19 cellular contexts compared by ENCODE assay signal in genomic region chr12:84698576-84699333, GRCh38.
"Had no signal": no experiment of that assay in that cellular context is flagged by ENCODE, and none has a peak within 500 bp of the region (broad histone marks: within the 10 kb centered on the region; RNA-seq: fewer than 3 reads in every experiment).

No MANE protein-coding gene starts in this region.

- H3K27me3 ChIP-seq: esophagus squamous epithelium, gastroesophageal sphincter, heart left ventricle, upper lobe of right lung had no signal

- FAIRE-seq: bronchial epithelial cell, islet of Langerhans had no signal

- ATAC-seq: activated T-helper 17 cell treated with anti-CD3 and anti-CD28 coated beads, Interleukin-2, amount 50 U/mL, for 72 hours; gastroesophageal sphincter; heart left ventricle; natural killer cell treated with Interleukin-12 subunit alpha and Interleukin-12 subunit beta and Interleukin-15 and Interleukin-18, amount 100 ng/mL, for 72 hours; stimulated activated naive CD8-positive, alpha-beta T cell treated with anti-CD3 and anti-CD28 coated beads, Interleukin-15, Interleukin-2, amounts not matched to agents 100 U/mL and 50 U/mL, for 24 hours; upper lobe of right lung had no signal

- H3K4me3 ChIP-seq: esophagus squamous epithelium, gastroesophageal sphincter, heart left ventricle, upper lobe of right lung had no signal

- H3K9me3 ChIP-seq: esophagus squamous epithelium, gastroesophageal sphincter, heart left ventricle, upper lobe of right lung had no signal

- H3K27ac ChIP-seq: esophagus squamous epithelium, gastroesophageal sphincter, heart left ventricle, upper lobe of right lung, VCaP had no signal

- DNase-seq: activated CD4-positive, CD25-positive, alpha-beta regulatory T cell treated with anti-CD3 and anti-CD28 coated beads, Interleukin-2, amount 50 U/mL, for 72 hours; activated naive CD8-positive, alpha-beta T cell treated with anti-CD3 and anti-CD28 coated beads for 36 hours; activated T-cell treated with anti-CD3 and anti-CD28 coated beads, Interleukin-2, amount 50 U/mL, for 24 hours; amniotic stem cell; cortex of kidney; endodermal cell; esophagus squamous epithelium; heart left ventricle; midbrain; retina; stimulated activated CD4-positive, alpha-beta T cell treated with anti-CD3 and anti-CD28 coated beads, Interleukin-4, amount 100 ng/mL, for 24 hours; stimulated activated naive CD8-positive, alpha-beta T cell treated with anti-CD3 and anti-CD28 coated beads, Interleukin-15, Interleukin-2, amounts not matched to agents 100 U/mL and 50 U/mL, for 24 hours; upper lobe of right lung had no signal

- H3K4me1 ChIP-seq: esophagus squamous epithelium, gastroesophageal sphincter, heart left ventricle, upper lobe of right lung had no signal

- H3K36me3 ChIP-seq: esophagus squamous epithelium, gastroesophageal sphincter, heart left ventricle, upper lobe of right lung had no signal
